ENCODE assay signal across 14 cellular contexts in genomic region chr4:174429701-174430100, GRCh38.
DNase-seq lines count a peak whose midpoint lies in the region; TF ChIP-seq lines count a peak whose summit lies in the region.
"Had no signal": no experiment of that assay in that cellular context is flagged by ENCODE, and none has a peak within 500 bp of the region (broad histone marks: within the 10 kb centered on the region; RNA-seq: fewer than 3 reads in every experiment).

No MANE protein-coding gene starts in this region.

- POLR2A ChIA-PET in Caco-2 (lab: Charles Lee) = no interaction called here

- WGBS in mesenchymal stem cell = 100% methylated on average over 1 of the region's 1 CpG

- H3K4me3 Mint-ChIP-seq in Caco-2 (ENCODE audit: unreplicated experiment) = no peak overlapping the region

- H3K4me2 ChIP-seq in mesenchymal stem cell (ENCODE audit: low read length, poor library complexity, severe bottlenecking) = no peak overlapping the region

- H3K9me3 Mint-ChIP-seq in Caco-2 (ENCODE audit: unreplicated experiment) = no peaks in the 10 kb centered on the region

- H3K27ac Mint-ChIP-seq in Caco-2 (ENCODE audit: unreplicated experiment) = no peak overlapping the region

- H2BK5ac ChIP-seq in mesenchymal stem cell (ENCODE audit: low read depth, low read length, poor library complexity, severe bottlenecking) = no peak overlapping the region

- no peak overlapping the region for H2AFZ ChIP-seq in mesenchymal stem cell (ENCODE audit: low read depth, low read length)

- H3K4me1 Mint-ChIP-seq in Caco-2 (ENCODE audit: low read depth, unreplicated experiment) = no peaks in the 10 kb centered on the region

- H3K27me3 Mint-ChIP-seq in Caco-2 (ENCODE audit: insufficient read depth, unreplicated experiment) = no peaks in the 10 kb centered on the region

- in situ Hi-C loops in ACHN (cut with HindIII; ENCODE audit: low pct_ligation_motif_present, low pct_unique_long_range_greater_than_20kb, low sequenced_read_pairs) = no loop called here
- in situ Hi-C loops in KBM-7 (cut with MboI; ENCODE audit: low pct_unique_long_range_greater_than_20kb, low sequenced_read_pairs) = no loop called here

- no peak overlapping the region for H3K4me3 ChIP-seq in choroid plexus epithelial cell (ENCODE audit: low read depth, low read length)
- H3K4me3 ChIP-seq in mesenchymal stem cell (ENCODE audit: insufficient read depth in 1 of 2, low read depth in 1 of 2, low read length in 2 of 2) = no peak overlapping the region
- H3K4me3 ChIP-seq in Caco-2 (ENCODE audit: low read depth, low read length) = no peak overlapping the region

- H3K36me3 ChIP-seq in mesenchymal stem cell (ENCODE audit: control insufficient read depth in 1 of 2, insufficient read depth in 2 of 2, low read depth in 1 of 2, low read length in 2 of 2) (no peaks in the 10 kb centered on the region), Caco-2 (ENCODE audit: control insufficient read depth, insufficient read depth, low read length) (no peaks in the 10 kb centered on the region)

- no peak overlapping the region for H4K91ac ChIP-seq in mesenchymal stem cell (ENCODE audit: low read length)

- H3K9me3 ChIP-seq in mesenchymal stem cell (ENCODE audit: control insufficient read depth, low read length) = no peaks in the 10 kb centered on the region
- no peaks in the 10 kb centered on the region for H3K9me3 ChIP-seq in Caco-2

- no peak overlapping the region for H3K4ac ChIP-seq in mesenchymal stem cell (ENCODE audit: low read depth in 1 of 2, low read length in 2 of 2)

- no peak overlapping the region for H3K14ac ChIP-seq in mesenchymal stem cell (ENCODE audit: low read length in 2 of 2)

- no peak overlapping the region for H2BK15ac ChIP-seq in mesenchymal stem cell (ENCODE audit: low read depth, poor library complexity, severe bottlenecking)

- no peak overlapping the region for H2AK5ac ChIP-seq in mesenchymal stem cell (ENCODE audit: low read length, severe bottlenecking)

- H3K27me3 ChIP-seq in mesenchymal stem cell (ENCODE audit: control insufficient read depth in 1 of 2, insufficient read depth in 1 of 2, low read length in 2 of 2) (no peaks in the 10 kb centered on the region), Caco-2 (replicated peaks; ENCODE audit: control insufficient read depth, insufficient read depth, low read length) (no peaks in the 10 kb centered on the region)

- CTCF ChIA-PET in Caco-2 (lab: Charles Lee) = no interaction called here

- intact Hi-C loops in Caco-2 (cut with micrococcal nuclease; ENCODE audit: unreplicated experiment) = no loop called here

- no peak overlapping the region for H4K8ac ChIP-seq in mesenchymal stem cell (ENCODE audit: low read length)

- no peaks in the 10 kb centered on the region for H3K36me3 Mint-ChIP-seq in Caco-2 (ENCODE audit: insufficient read depth, unreplicated experiment)

- H2BK120ac ChIP-seq in mesenchymal stem cell (ENCODE audit: low read depth, low read length) = no peak overlapping the region

- peak; percentile 64 for DNase-seq in ACHN
- peak; percentile 64 for DNase-seq in NCI-H226
- DNase-seq in choroid plexus epithelial cell (ENCODE audit: low read depth) = peak; percentile 24
- no peak for DNase-seq in mesenchymal stem cell
- no peak for DNase-seq in activated naive CD4-positive, alpha-beta T cell treated with anti-CD3 and anti-CD28 coated beads, Interleukin-2, amount 50 U/mL, for 16 hours
- DNase-seq in hepatic stellate cell (ENCODE audit: low spot score) = no peak
- no peak for DNase-seq in Caco-2
- no peak for DNase-seq in KBM-7
- DNase-seq: C1 segment of cervical spinal cord, DMS79, IMR-90, NCI-H1436, NCI-H2081 treated with DMSO at 0.1 percent for 48 hours, NCI-H524 had no signal

- H3K4me1 ChIP-seq in mesenchymal stem cell (ENCODE audit: control insufficient read depth, insufficient read depth, low read depth, low read length) = peaks cover 1% of the 10 kb centered on the region
- no peaks in the 10 kb centered on the region; the same call in 1 of the 2 replicates for H3K4me1 ChIP-seq in Caco-2

- H3K79me1 ChIP-seq in mesenchymal stem cell (replicated peaks; ENCODE audit: low read length, poor library complexity, severe bottlenecking) = no peaks in the 10 kb centered on the region

- BruUV-seq in Caco-2 (replicated peaks; lab: Mats Ljungman, UMichigan) = no TSS peak

- H2BK12ac ChIP-seq in mesenchymal stem cell (ENCODE audit: low read length in 2 of 2) = no peak overlapping the region

- TF ChIP-seq CTCF in choroid plexus epithelial cell (conservative IDR thresholded peaks at IDR 0.05; ENCODE audit: low read depth, low read length) = no peak
- TF ChIP-seq CTCF in Caco-2 (IDR thresholded peaks at IDR 0.05; ENCODE audit: insufficient read depth in 1 of 2, low read depth in 1 of 2, low read length in 1 of 2, severe bottlenecking in 1 of 2, unreplicated experiment in 1 of 2) = no peak

- H3K27ac ChIP-seq in mesenchymal stem cell (ENCODE audit: low read length, poor library complexity, severe bottlenecking) = peak overlapping the region; percentile 10

- H3K18ac ChIP-seq in mesenchymal stem cell (ENCODE audit: low read depth in 1 of 2, low read length in 2 of 2) = no peak overlapping the region

- H3K23ac ChIP-seq in mesenchymal stem cell (ENCODE audit: low read length in 2 of 2) = no peak overlapping the region

- no peak overlapping the region for H3K9ac ChIP-seq in mesenchymal stem cell (ENCODE audit: low read length)

Comparison
In these comparisons a context has a peak if more than half of its experiments do, and no peak if none do; other contexts are left out.
1. DNase-seq: peak in ACHN (single experiment), NCI-H226 (single experiment) and choroid plexus epithelial cell (single experiment); none in mesenchymal stem cell (single experiment), activated naive CD4-positive, alpha-beta T cell treated with anti-CD3 and anti-CD28 coated beads, Interleukin-2, amount 50 U/mL, for 16 hours (single experiment), hepatic stellate cell (single experiment), Caco-2 (0 of 2) and KBM-7 (single experiment).